In the genomic region with DNA sequence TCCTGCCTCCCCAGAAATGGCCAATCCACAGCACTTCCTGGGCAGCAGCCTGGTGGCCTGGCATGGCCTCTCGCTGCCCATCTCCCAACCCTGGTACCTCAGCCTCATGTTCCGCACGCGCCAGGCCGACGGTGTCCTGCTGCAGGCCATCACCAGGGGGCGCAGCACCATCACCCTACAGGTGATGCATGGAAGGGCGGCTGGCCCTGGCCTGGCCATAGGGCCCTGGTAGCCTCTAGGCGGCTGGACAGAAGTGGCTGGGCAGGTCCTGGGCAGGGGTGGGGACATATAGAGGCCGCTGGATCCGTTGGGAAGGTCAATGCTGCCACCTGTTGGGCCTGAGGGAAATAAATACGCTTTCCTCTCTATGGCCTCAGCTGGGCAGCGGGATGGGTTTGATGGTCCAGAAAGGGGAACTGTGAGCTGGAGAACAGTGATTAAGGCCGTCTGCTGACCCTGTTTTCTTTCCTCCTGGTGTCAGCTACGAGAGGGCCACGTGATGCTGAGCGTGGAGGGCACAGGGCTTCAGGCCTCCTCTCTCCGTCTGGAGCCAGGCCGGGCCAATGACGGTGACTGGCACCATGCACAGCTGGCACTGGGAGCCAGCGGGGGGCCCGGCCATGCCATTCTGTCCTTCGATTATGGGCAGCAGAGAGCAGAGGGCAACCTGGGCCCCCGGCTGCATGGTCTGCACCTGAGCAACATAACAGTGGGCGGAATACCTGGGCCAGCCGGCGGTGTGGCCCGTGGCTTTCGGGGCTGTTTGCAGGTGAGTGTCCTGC, we compare ENCODE assay signal across 8 cellular contexts. TPM values are rescaled to one million over a fixed set of nuclear protein-coding genes. Genes with fewer than 3 reads are reported as not detected.
DNase-seq lines count a peak whose midpoint lies in the region.

No MANE protein-coding gene starts in this region.

- no peaks in the 10 kb centered on the region for H3K36me3 ChIP-seq in adipocyte (ENCODE audit: control insufficient read depth, insufficient read depth, low read length, severe bottlenecking)

- peaks cover 2% of the 10 kb centered on the region for H3K4me1 ChIP-seq in adipocyte (ENCODE audit: control insufficient read depth, insufficient read depth, low read length)

- peaks cover 11% of the 10 kb centered on the region for H3K27me3 ChIP-seq in adipocyte (replicated peaks; ENCODE audit: control insufficient read depth, insufficient read depth, low read length)

- intact Hi-C loops in cardiac septum (cut with DNase I): loop anchor here (5.0 kb wide), 2 partner anchors 134 to 269 kb away; a partner anchor contains a TSS

- no peak overlapping the region for H3K9ac ChIP-seq in adipocyte (ENCODE audit: low read length)

- H3K4me3 ChIP-seq in adipocyte (ENCODE audit: low read length): no peak overlapping the region

- DNase-seq in Ammon's horn (ENCODE audit: low spot score): peak; percentile 93
- peak; percentile 87 for DNase-seq in GM19238 (ENCODE audit: insufficient read length, low spot score)
- DNase-seq in HuH-7.5 (ENCODE audit: low spot score): peak; percentile 97
- peak; percentile 43 to 74 (median 68) for DNase-seq in T-helper 2 cell
- DNase-seq in adipocyte (ENCODE audit: low read depth): peak; percentile 88
- peak; percentile 92 for DNase-seq in cardiac septum (ENCODE audit: low spot score)
- peak; percentile 88 for DNase-seq in putamen (ENCODE audit: low spot score)
- DNase-seq in GF-D8 (lab: John Stamatoyannopoulos, UW): no peak

- H3K9me3 ChIP-seq in adipocyte (ENCODE audit: control insufficient read depth, low read length): no peaks in the 10 kb centered on the region

RNA-seq across cellular contexts. Expression of a gene that starts 14.4 kb away (rescaled TPM):
- 7.1 TPM for total RNA-seq in cardiac septum

RNA-seq across cellular contexts. Expression of a gene that starts 19.2 kb away (rescaled TPM):
- 0.59 TPM for total RNA-seq in cardiac septum

RNA-seq across cellular contexts. Expression of a gene that starts 43.0 kb away (rescaled TPM):
- total RNA-seq in cardiac septum: 1.2 TPM

RNA-seq across cellular contexts. Expression of a gene that starts 50.1 kb away (rescaled TPM):
- 104 TPM for total RNA-seq in cardiac septum
